8 cellular contexts compared by ENCODE assay signal in the genomic region with DNA sequence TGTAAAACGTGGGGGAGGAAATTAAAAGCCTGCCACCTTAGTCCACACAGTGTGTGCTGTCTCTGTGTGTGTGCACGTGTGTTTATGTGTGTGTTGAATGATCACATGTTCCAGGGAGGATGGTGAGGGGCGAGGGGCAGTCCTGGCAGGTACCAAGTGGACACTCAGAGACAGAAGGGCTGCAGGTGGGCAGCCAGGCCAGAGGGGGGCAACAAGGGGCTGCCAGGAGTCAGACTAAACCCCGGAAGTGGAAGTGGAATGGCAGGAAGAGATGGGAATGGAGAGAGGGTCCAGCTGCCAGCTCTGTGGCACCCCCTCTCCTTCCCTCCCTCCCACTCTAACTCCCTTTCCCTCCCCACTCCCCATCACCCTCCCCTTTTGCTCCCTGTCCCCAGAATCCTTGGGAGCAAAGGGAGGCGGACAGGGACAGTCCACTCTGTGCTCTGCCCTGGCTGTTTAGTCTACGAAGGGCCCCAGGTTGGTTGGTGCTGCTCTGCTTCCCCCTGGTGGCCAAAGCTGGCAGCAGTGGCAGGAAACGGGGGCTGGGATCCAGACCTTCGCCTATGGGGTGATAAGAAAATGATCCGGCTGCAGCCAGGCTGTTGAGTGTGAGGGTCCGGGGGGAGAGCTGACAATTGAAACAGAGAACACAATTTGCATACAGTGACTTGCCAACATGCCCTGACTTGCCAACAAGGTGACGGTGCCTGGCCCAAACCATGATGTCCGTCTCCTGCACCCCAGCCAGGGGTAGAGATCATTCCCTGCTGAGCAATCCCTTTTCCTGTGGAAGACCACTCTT. TPM values are rescaled to one million over a fixed set of nuclear protein-coding genes. Genes with fewer than 3 reads are reported as not detected.
DNase-seq lines count a peak whose midpoint lies in the region; ATAC-seq and TF ChIP-seq lines count a peak whose summit lies in the region.

No MANE protein-coding gene starts in this region.

- peak overlapping the region in 1 of 2 donors; percentile 71 for H3K27ac ChIP-seq in coronary artery

- peak overlapping the region; percentile 64 for H3K4me3 ChIP-seq in coronary artery

- no peaks in the 10 kb centered on the region for H3K9me3 Mint-ChIP-seq in activated CD4-positive, alpha-beta T cell treated with anti-CD3 and anti-CD28 coated beads for 36 hours (ENCODE audit: low read depth)

- POLR2A ChIA-PET in activated CD4-positive, alpha-beta T cell treated with anti-CD3 and anti-CD28 coated beads for 36 hours (lab: Charles Lee): no interaction called here

- peak; percentile 78 for TF ChIP-seq CTCF in coronary artery (IDR thresholded peaks at IDR 0.05)

- CTCF ChIA-PET in activated CD4-positive, alpha-beta T cell treated with anti-CD3 and anti-CD28 coated beads for 36 hours (lab: Charles Lee): interaction anchor here (0.6 to 2.0 kb wide), 10 partner anchors 9 to 450 kb away, joined by 3 to 7 read pairs (median 3); no protein-coding TSS in a partner anchor

- H3K27me3 Mint-ChIP-seq in activated CD4-positive, alpha-beta T cell treated with anti-CD3 and anti-CD28 coated beads for 36 hours: no peaks in the 10 kb centered on the region

- DNase-seq in EH (ENCODE audit: low read depth) (peak; percentile 82), NCI-H2227 (lab: John Stamatoyannopoulos, UW; ENCODE audit: unreplicated experiment) (peak; percentile 81), coronary artery (ENCODE audit: low spot score) (peak; percentile 68), left lobe of liver (ENCODE audit: low spot score) (peak; percentile 80)
- peak; percentile 87 for DNase-seq in activated CD4-positive, alpha-beta T cell treated with anti-CD3 and anti-CD28 coated beads for 36 hours
- DNase-seq in stimulated activated CD4-positive, alpha-beta T cell treated with anti-CD3 and anti-CD28 coated beads, Interleukin-2, amount 100 ng/mL, for 24 hours: peak; percentile 74 to 84

- no peak overlapping the region for H3K4me3 Mint-ChIP-seq in activated CD4-positive, alpha-beta T cell treated with anti-CD3 and anti-CD28 coated beads for 36 hours

- ATAC-seq in HG02588 (IDR thresholded peaks at IDR 0.05; ENCODE audit: unreplicated experiment) (peak; percentile 64), left lobe of liver (peak; percentile 98), GM21619 (IDR thresholded peaks at IDR 0.05; ENCODE audit: unreplicated experiment) (no peak)
- peak; percentile 93 for ATAC-seq in activated CD4-positive, alpha-beta T cell treated with anti-CD3 and anti-CD28 coated beads for 36 hours

- H3K27ac Mint-ChIP-seq in activated CD4-positive, alpha-beta T cell treated with anti-CD3 and anti-CD28 coated beads for 36 hours: no peak overlapping the region

- no peaks in the 10 kb centered on the region for H3K36me3 Mint-ChIP-seq in activated CD4-positive, alpha-beta T cell treated with anti-CD3 and anti-CD28 coated beads for 36 hours (ENCODE audit: low read depth)

- intact Hi-C loops in activated CD4-positive, alpha-beta T cell treated with anti-CD3 and anti-CD28 coated beads for 36 hours (cut with DNase I, micrococcal nuclease): loop anchor here (1.0 to 10.0 kb wide), 4 partner anchors 57 to 518 kb away; no protein-coding TSS in a partner anchor

- H3K4me1 Mint-ChIP-seq in activated CD4-positive, alpha-beta T cell treated with anti-CD3 and anti-CD28 coated beads for 36 hours: peaks cover 2% of the 10 kb centered on the region

RNA-seq across cellular contexts. Expression of a gene that starts 24.4 kb away (rescaled TPM):
- not detected for total RNA-seq in activated CD4-positive, alpha-beta T cell treated with anti-CD3 and anti-CD28 coated beads for 36 hours
- total RNA-seq in left lobe of liver: 6.0 TPM

RNA-seq across cellular contexts. Expression of a gene that starts 29.6 kb away (rescaled TPM):
- not detected for total RNA-seq in activated CD4-positive, alpha-beta T cell treated with anti-CD3 and anti-CD28 coated beads for 36 hours
- total RNA-seq in left lobe of liver: 0.25 TPM
